10 cellular contexts compared by ENCODE assay signal in genomic region chr4:156969136-156969535, GRCh38. TPM values are rescaled to one million over a fixed set of nuclear protein-coding genes. Genes with fewer than 3 reads are reported as not detected.
A peak's percentile ranks its signal among the peaks of the same experiment; 100 is the strongest.
DNase-seq lines count a peak whose midpoint lies in the region; ATAC-seq, FAIRE-seq and TF ChIP-seq lines count a peak whose summit lies in the region.
"Had no signal": no experiment of that assay in that cellular context is flagged by ENCODE, and none has a peak within 500 bp of the region (broad histone marks: within the 10 kb centered on the region; RNA-seq: fewer than 3 reads in every experiment).

No MANE protein-coding gene starts in this region.

- intact Hi-C loops in kidney (cut with DNase I), result no loop called here
- intact Hi-C loops in OCI-LY7 (cut with micrococcal nuclease; ENCODE audit: unreplicated experiment), result no loop called here
- intact Hi-C loops in activated CD4-positive, alpha-beta T cell treated with anti-CD3 and anti-CD28 coated beads for 36 hours (cut with DNase I, micrococcal nuclease), result loop anchor here in 1 of 2 experiments (5.0 kb wide), 1 partner anchor 1162 kb away; no protein-coding TSS in a partner anchor

- H3K4me3 Mint-ChIP-seq in activated CD4-positive, alpha-beta T cell treated with anti-CD3 and anti-CD28 coated beads for 36 hours, result no peak overlapping the region

- DNase-seq in HFF-Myc (ENCODE audit: extremely low read depth, low read depth), result no peak
- DNase-seq in astrocyte of the cerebellum (ENCODE audit: low read depth), result no peak
- DNase-seq in kidney, result no peak
- no peak for DNase-seq in OCI-LY7 (ENCODE audit: low spot score)
- no peak for DNase-seq in activated CD4-positive, alpha-beta T cell treated with anti-CD3 and anti-CD28 coated beads for 36 hours
- no peak for DNase-seq in H54 (ENCODE audit: insufficient read length, low spot score)

- H3K9ac ChIP-seq in kidney (ENCODE audit: low read length in 2 of 2) (no peak overlapping the region), skeletal muscle tissue (ENCODE audit: low read depth in 1 of 3, low read length in 3 of 3) (peak overlapping the region in 2 of 3 donors; percentile 86 to 98)

- no peak for ATAC-seq in HG03378 (IDR thresholded peaks at IDR 0.05; ENCODE audit: unreplicated experiment)
- ATAC-seq in activated CD4-positive, alpha-beta T cell treated with anti-CD3 and anti-CD28 coated beads for 36 hours, result no peak

- H4K20me1 ChIP-seq in OCI-LY7 (ENCODE audit: insufficient read depth, low read length), result no peaks in the 10 kb centered on the region

- no peaks in the 10 kb centered on the region for H3K9me2 ChIP-seq in OCI-LY7 (ENCODE audit: insufficient read depth, low read length)

- TF ChIP-seq CTCF in HFF-Myc (IDR thresholded peaks at IDR 0.05; ENCODE audit: low read depth, low read length, missing control alignments), result no peak
- TF ChIP-seq CTCF in astrocyte of the cerebellum (IDR thresholded peaks at IDR 0.05; ENCODE audit: low read depth, low read length, missing control alignments), result no peak
- no peak for TF ChIP-seq CTCF in kidney (IDR thresholded peaks at IDR 0.05; ENCODE audit: borderline replicate concordance, extremely low read depth, insufficient read depth)
- TF ChIP-seq CTCF in OCI-LY7 (conservative IDR thresholded peaks at IDR 0.05; ENCODE audit: low read length), result no peak

- H3K9me3 ChIP-seq in kidney (ENCODE audit: control insufficient read depth in 1 of 2, low read length in 2 of 2) (no peaks in the 10 kb centered on the region), skeletal muscle tissue (ENCODE audit: control insufficient read depth in 3 of 3, low read length in 3 of 3) (no peaks in the 10 kb centered on the region), OCI-LY7 (ENCODE audit: low read length) (no peaks in the 10 kb centered on the region)

- CTCF ChIA-PET in OCI-LY7 (lab: Charles Lee; ENCODE audit: unreplicated experiment), result no interaction called here
- CTCF ChIA-PET in activated CD4-positive, alpha-beta T cell treated with anti-CD3 and anti-CD28 coated beads for 36 hours (lab: Charles Lee), result interaction anchor here (0.8 to 1.9 kb wide), 3 partner anchors 12 to 31 kb away, joined by 3 to 6 read pairs (median 3); no protein-coding TSS in a partner anchor

- H3K4me2 ChIP-seq in OCI-LY7 (ENCODE audit: low read length), result no peak overlapping the region

- no peak for FAIRE-seq in kidney (lab: Jason Lieb, UNC)
- FAIRE-seq in H54 (lab: Jason Lieb, UNC), result no peak

- H3K36me3 ChIP-seq in kidney (ENCODE audit: control insufficient read depth in 1 of 2, insufficient read depth in 2 of 2, low read length in 2 of 2) (no peaks in the 10 kb centered on the region), skeletal muscle tissue (ENCODE audit: control insufficient read depth in 3 of 3, insufficient read depth in 3 of 3, low read length in 3 of 3) (no peaks in the 10 kb centered on the region), OCI-LY7 (ENCODE audit: insufficient read depth, low read length) (no peaks in the 10 kb centered on the region)

- no peaks in the 10 kb centered on the region for H3K36me3 Mint-ChIP-seq in activated CD4-positive, alpha-beta T cell treated with anti-CD3 and anti-CD28 coated beads for 36 hours (ENCODE audit: low read depth)

- no peak overlapping the region for H3K27ac Mint-ChIP-seq in activated CD4-positive, alpha-beta T cell treated with anti-CD3 and anti-CD28 coated beads for 36 hours
- H3K27ac Mint-ChIP-seq: activated T-helper 2 cell treated with anti-CD3 and anti-CD28 coated beads, Interferon-gamma antibody, Interleukin-2, Interleukin-4, amounts not matched to agents 10 μg/mL and 5 μg/mL and 100 μg/mL, durations not matched to agents 14 hours and 24 hours and 36 hours had no signal

- POLR2A ChIA-PET in OCI-LY7 (lab: Charles Lee), result no interaction called here
- POLR2A ChIA-PET in activated CD4-positive, alpha-beta T cell treated with anti-CD3 and anti-CD28 coated beads for 36 hours (lab: Charles Lee), result no interaction called here

- H3K4me3 ChIP-seq in HFF-Myc (replicated peaks; ENCODE audit: low read depth, low read length), result peak overlapping the region; percentile 72
- peak overlapping the region; percentile 92 for H3K4me3 ChIP-seq in astrocyte of the cerebellum (ENCODE audit: low read depth, low read length)
- peak overlapping the region; percentile 34 to 84 for H3K4me3 ChIP-seq in kidney (ENCODE audit: low read length in 2 of 2)
- peak overlapping the region; percentile 41 to 95 (median 73) for H3K4me3 ChIP-seq in skeletal muscle tissue (ENCODE audit: low read length in 3 of 3)
- H3K4me3 ChIP-seq in OCI-LY7 (ENCODE audit: low read depth, low read length, poor library complexity, severe bottlenecking), result no peak overlapping the region
- H3K4me3 ChIP-seq: lung had no signal

- H3K4me1 ChIP-seq in kidney (ENCODE audit: control insufficient read depth in 1 of 2, insufficient read depth in 1 of 2, low read depth in 1 of 2, low read length in 2 of 2), result peaks cover 3 to 6% of the 10 kb centered on the region in 2 donors
- H3K4me1 ChIP-seq in skeletal muscle tissue (ENCODE audit: control insufficient read depth in 3 of 3, insufficient read depth in 3 of 3, low read length in 3 of 3), result peaks cover 16 to 36% (median 19%) of the 10 kb centered on the region in 3 donors
- H3K4me1 ChIP-seq in OCI-LY7 (ENCODE audit: insufficient read depth, low read length, poor library complexity, severe bottlenecking), result no peaks in the 10 kb centered on the region

- in situ Hi-C loops in astrocyte of the cerebellum (cut with HindIII; ENCODE audit: low sequenced_read_pairs), result no loop called here

- H3K27me3 ChIP-seq in skeletal muscle tissue (ENCODE audit: control insufficient read depth in 3 of 3, insufficient read depth in 3 of 3, low read length in 3 of 3), result no peaks in the 10 kb centered on the region

- peaks cover 53% of the 10 kb centered on the region for H3K27me3 Mint-ChIP-seq in activated CD4-positive, alpha-beta T cell treated with anti-CD3 and anti-CD28 coated beads for 36 hours

- H3K79me2 ChIP-seq in OCI-LY7 (ENCODE audit: insufficient read depth, low read depth, low read length), result no peaks in the 10 kb centered on the region

- H3K27ac ChIP-seq in kidney (ENCODE audit: low read depth in 2 of 2, low read length in 2 of 2) (no peak overlapping the region), skeletal muscle tissue (ENCODE audit: low read depth, low read length) (peak overlapping the region; percentile 81), OCI-LY7 (ENCODE audit: low read depth, low read length, poor library complexity, severe bottlenecking) (no peak overlapping the region)

- H3K9me3 Mint-ChIP-seq in activated CD4-positive, alpha-beta T cell treated with anti-CD3 and anti-CD28 coated beads for 36 hours (ENCODE audit: low read depth), result peaks cover 6% of the 10 kb centered on the region
- H3K9me3 Mint-ChIP-seq: activated T-helper 2 cell treated with anti-CD3 and anti-CD28 coated beads, Interferon-gamma antibody, Interleukin-2, Interleukin-4, amounts not matched to agents 10 μg/mL and 5 μg/mL and 100 μg/mL, durations not matched to agents 14 hours and 24 hours and 36 hours had no signal

- H3K4me1 Mint-ChIP-seq in activated CD4-positive, alpha-beta T cell treated with anti-CD3 and anti-CD28 coated beads for 36 hours, result peaks cover 6% of the 10 kb centered on the region

- no peak overlapping the region for H2AFZ ChIP-seq in OCI-LY7 (ENCODE audit: low read length)

- no peak for TF ChIP-seq POLR2A in H54 (IDR thresholded peaks at IDR 0.05; ENCODE audit: low read depth, low read length)

- BruUV-seq in OCI-LY7 (replicated peaks; lab: Mats Ljungman, UMichigan), result no TSS peak

RNA-seq across cellular contexts. Expression of gene PDGFC, which starts 2.5 kb away (rescaled TPM):
- 37.6 TPM for total RNA-seq in kidney
- 12.3 TPM for polyA plus RNA-seq in kidney (ENCODE audit: insufficient read depth, low read depth, low replicate concordance)
- total RNA-seq in skeletal muscle tissue, result 35.0 TPM
- not detected in 2 replicates for total RNA-seq in OCI-LY7 (2014; rRNA removed; shearing (Covaris generic))
- total RNA-seq in OCI-LY7 (2022), result not detected in 2 replicates
- not detected for total RNA-seq in activated CD4-positive, alpha-beta T cell treated with anti-CD3 and anti-CD28 coated beads for 36 hours
- total RNA-seq: activated T-helper 2 cell treated with anti-CD3 and anti-CD28 coated beads, Interferon-gamma antibody, Interleukin-2, Interleukin-4, amounts not matched to agents 10 μg/mL and 5 μg/mL and 100 μg/mL, durations not matched to agents 14 hours and 24 hours and 36 hours had no signal

Comparison
In these comparisons a context has a peak if more than half of its experiments do, and no peak if none do; other contexts are left out.
1. H3K9ac ChIP-seq: peak in skeletal muscle tissue (2 of 3); none in kidney (0 of 2).
2. RNA of gene PDGFC, which starts 2.5 kb away (total RNA-seq): 37.6 TPM in kidney (single experiment) and 35.0 TPM in skeletal muscle tissue (single experiment); not detected in OCI-LY7 and not detected in activated CD4-positive, alpha-beta T cell treated with anti-CD3 and anti-CD28 coated beads for 36 hours; every median in the first group is over 10 times any median in the second.